8 cellular contexts compared by ENCODE assay signal in genomic region chr17:77372444-77373297, GRCh38.
A peak's percentile ranks its signal among the peaks of the same experiment; 100 is the strongest.
DNase-seq lines count a peak whose midpoint lies in the region; ATAC-seq and TF ChIP-seq lines count a peak whose summit lies in the region.

No MANE protein-coding gene starts in this region.

- no peaks in the 10 kb centered on the region for H3K9me3 ChIP-seq in lung (ENCODE audit: control insufficient read depth in 2 of 2, insufficient read depth in 1 of 2, low read length in 1 of 2)

- H3K4me3 ChIP-seq in lung = peak overlapping the region; percentile 39

- TF ChIP-seq CTCF in lung (IDR thresholded peaks at IDR 0.05; ENCODE audit: control extremely low read depth, extremely low read depth) = no peak

- peak overlapping the region; percentile 58 to 75 for H3K27ac ChIP-seq in lung (ENCODE audit: low read depth in 1 of 2, low read length in 1 of 2)

- H3K4me1 Mint-ChIP-seq in stimulated activated naive B cell treated with anti-CD40 and anti-IgM and Interleukin-4, amounts not matched to agents 10 μg/mL and 1 μg/mL and 100 μg/mL, for 72 hours = peaks cover 55 to 59% of the 10 kb centered on the region in 2 donors

- H3K27ac Mint-ChIP-seq in stimulated activated naive B cell treated with anti-CD40 and anti-IgM and Interleukin-4, amounts not matched to agents 10 μg/mL and 1 μg/mL and 100 μg/mL, for 72 hours = peak overlapping the region; percentile 37

- ATAC-seq in GM21825 (IDR thresholded peaks at IDR 0.05; ENCODE audit: unreplicated experiment) = peak; percentile 55
- peak; percentile 53 for ATAC-seq in lung (ENCODE audit: insufficient read depth, low FRiP score)
- peak; percentile 52 to 54 for ATAC-seq in stimulated activated naive B cell treated with anti-CD40 and anti-IgM and Interleukin-4, amounts not matched to agents 10 μg/mL and 1 μg/mL and 100 μg/mL, for 72 hours (replicated peaks)

- WGBS in lung, 2 donors = 1% methylated on average over 42 to 64 of the region's 64 CpGs

- DNase-seq in DMS 273 (lab: John Stamatoyannopoulos, UW; ENCODE audit: unreplicated experiment) (peak; percentile 94), NCI-H146 treated with DMSO at 0.1 percent for 48 hours (lab: John Stamatoyannopoulos, UW; ENCODE audit: unreplicated experiment) (peak; percentile 28), lung (ENCODE audit: low spot score) (peak; percentile 74), HPDE6-E6E7 (ENCODE audit: extremely low spot score) (no peak)
- DNase-seq in activated CD4-positive, alpha-beta T cell treated with anti-CD3 and anti-CD28 coated beads, Interleukin-2, amount 50 U/mL, for 48 hours = peak; percentile 68 to 73
- DNase-seq in effector CD8-positive, alpha-beta T cell (lab: John Stamatoyannopoulos, UW) = peak; percentile 57
- DNase-seq in stimulated activated naive B cell treated with anti-CD40 and anti-IgM and Interleukin-4, amounts not matched to agents 10 μg/mL and 1 μg/mL and 100 μg/mL, for 72 hours = no peak

- H3K36me3 Mint-ChIP-seq in stimulated activated naive B cell treated with anti-CD40 and anti-IgM and Interleukin-4, amounts not matched to agents 10 μg/mL and 1 μg/mL and 100 μg/mL, for 72 hours = no peaks in the 10 kb centered on the region

- H3K9me3 Mint-ChIP-seq in stimulated activated naive B cell treated with anti-CD40 and anti-IgM and Interleukin-4, amounts not matched to agents 10 μg/mL and 1 μg/mL and 100 μg/mL, for 72 hours = no peaks in the 10 kb centered on the region

- H3K4me3 Mint-ChIP-seq in stimulated activated naive B cell treated with anti-CD40 and anti-IgM and Interleukin-4, amounts not matched to agents 10 μg/mL and 1 μg/mL and 100 μg/mL, for 72 hours = peak overlapping the region; percentile 73 to 76

- H3K4me1 ChIP-seq in lung (ENCODE audit: control insufficient read depth in 2 of 2, insufficient read depth in 2 of 2, low read length in 2 of 2) = peaks cover 11 to 59% of the 10 kb centered on the region in 2 donors

- H3K36me3 ChIP-seq in lung (ENCODE audit: control insufficient read depth in 2 of 2, insufficient read depth in 2 of 2, low read length in 2 of 2) = no peaks in the 10 kb centered on the region

- H3K27me3 ChIP-seq in lung (ENCODE audit: control insufficient read depth, insufficient read depth) = no peaks in the 10 kb centered on the region

- no peaks in the 10 kb centered on the region for H3K27me3 Mint-ChIP-seq in stimulated activated naive B cell treated with anti-CD40 and anti-IgM and Interleukin-4, amounts not matched to agents 10 μg/mL and 1 μg/mL and 100 μg/mL, for 72 hours

Comparison
In these comparisons a context has a peak if more than half of its experiments do, and no peak if none do; other contexts are left out.
1. DNase-seq: peak in DMS 273 (single experiment), NCI-H146 treated with DMSO at 0.1 percent for 48 hours (single experiment), activated CD4-positive, alpha-beta T cell treated with anti-CD3 and anti-CD28 coated beads, Interleukin-2, amount 50 U/mL, for 48 hours (2 of 2), effector CD8-positive, alpha-beta T cell (single experiment) and lung (single experiment); none in stimulated activated naive B cell treated with anti-CD40 and anti-IgM and Interleukin-4, amounts not matched to agents 10 μg/mL and 1 μg/mL and 100 μg/mL, for 72 hours (single experiment) and HPDE6-E6E7 (single experiment).
2. Peak in every context shown above with its lines, with median percentiles within 50 percentile points of each other: ATAC-seq.